In the genomic region with DNA sequence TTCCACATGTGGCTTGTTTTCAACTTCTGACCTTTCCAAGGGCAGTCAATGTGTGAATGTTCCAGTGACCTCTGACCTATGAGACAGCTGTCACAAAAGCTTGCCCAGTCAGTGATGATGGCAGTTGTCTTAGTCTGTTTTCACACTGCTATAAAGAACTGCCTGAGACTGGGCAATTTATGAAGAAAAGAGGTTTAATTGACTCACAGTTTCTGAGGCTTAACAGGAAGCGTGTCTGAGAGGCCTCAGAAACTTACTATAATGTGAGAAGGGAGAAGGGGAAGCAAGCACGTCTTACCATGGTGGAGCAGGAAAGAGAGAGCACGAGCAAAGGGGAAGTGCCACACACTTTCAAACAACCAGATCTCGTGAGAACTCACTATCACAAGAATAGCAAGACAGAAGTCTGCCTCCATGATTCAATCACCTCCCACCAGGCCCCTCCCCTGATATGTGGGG, we compare ENCODE assay signal across 11 cellular contexts.
DNase-seq lines count a peak whose midpoint lies in the region; ATAC-seq and TF ChIP-seq lines count a peak whose summit lies in the region.
"Had no signal": no experiment of that assay in that cellular context is flagged by ENCODE, and none has a peak within 500 bp of the region (broad histone marks: within the 10 kb centered on the region; RNA-seq: fewer than 3 reads in every experiment).

No MANE protein-coding gene starts in this region.

- H3K4me1 Mint-ChIP-seq in central memory CD8-positive, alpha-beta T cell, result no peaks in the 10 kb centered on the region

- no peak for TF ChIP-seq CTCF in Loucy (conservative IDR thresholded peaks at IDR 0.05; ENCODE audit: low read length)

- no peak overlapping the region for H3K27ac Mint-ChIP-seq in central memory CD8-positive, alpha-beta T cell (ENCODE audit: low read depth)

- no peaks in the 10 kb centered on the region for H4K20me1 ChIP-seq in Loucy (ENCODE audit: insufficient read depth, low read length, poor library complexity, severe bottlenecking)

- H3K9me2 ChIP-seq in Loucy (replicated peaks; ENCODE audit: low read depth, low read length), result no peaks in the 10 kb centered on the region

- no peak overlapping the region for H3K9ac ChIP-seq in Loucy (ENCODE audit: low read depth, low read length, poor library complexity, severe bottlenecking)

- peak; percentile 87 for ATAC-seq in GM18502 (IDR thresholded peaks at IDR 0.05; ENCODE audit: poor library complexity, unreplicated experiment)
- ATAC-seq in GM21576 (IDR thresholded peaks at IDR 0.05; ENCODE audit: unreplicated experiment), result peak; percentile 84
- peak; percentile 24 for ATAC-seq in central memory CD8-positive, alpha-beta T cell (replicated peaks; ENCODE audit: extremely low read depth, poor library complexity, severe bottlenecking)
- no peak for ATAC-seq in GM19324 (IDR thresholded peaks at IDR 0.05; ENCODE audit: low FRiP score, unreplicated experiment)
- no peak for ATAC-seq in HG02973 (IDR thresholded peaks at IDR 0.05; ENCODE audit: unreplicated experiment)
- ATAC-seq: left lung had no signal

- H3K4me1 ChIP-seq in Loucy (ENCODE audit: insufficient read depth, low read length, poor library complexity, severe bottlenecking), result peaks cover 20% of the 10 kb centered on the region
- H3K4me1 ChIP-seq: left lung had no signal

- H3F3A ChIP-seq in Loucy (ENCODE audit: low read depth), result no peaks in the 10 kb centered on the region

- CTCF ChIA-PET in HEK293T (lab: Yijun Ruan, JAX), result no interaction called here

- H3K4me3 Mint-ChIP-seq in central memory CD8-positive, alpha-beta T cell, result no peak overlapping the region

- H3K4me3 ChIP-seq in Loucy (ENCODE audit: low read length, poor library complexity, severe bottlenecking), result no peak overlapping the region
- H3K4me3 ChIP-seq: left lung had no signal

- peak overlapping the region; percentile 4 for H3K4me2 ChIP-seq in Loucy (ENCODE audit: low read depth, low read length, poor library complexity, severe bottlenecking)

- peaks cover 44% of the 10 kb centered on the region for H3K27me3 Mint-ChIP-seq in central memory CD8-positive, alpha-beta T cell

- H3K36me3 ChIP-seq in Loucy (ENCODE audit: insufficient read depth, low read length), result no peaks in the 10 kb centered on the region
- H3K36me3 ChIP-seq: left lung had no signal

- H3K36me3 Mint-ChIP-seq in central memory CD8-positive, alpha-beta T cell (ENCODE audit: insufficient read depth), result no peaks in the 10 kb centered on the region

- peak overlapping the region; percentile 73 for H2AFZ ChIP-seq in Loucy (ENCODE audit: low read length)

- no peaks in the 10 kb centered on the region for H3K9me3 Mint-ChIP-seq in central memory CD8-positive, alpha-beta T cell

- no peaks in the 10 kb centered on the region for H3K9me3 ChIP-seq in Loucy (ENCODE audit: insufficient read depth, low read depth, low read length)
- H3K9me3 ChIP-seq: left lung had no signal

- H3K27me3 ChIP-seq in Loucy (ENCODE audit: insufficient read depth, low read length, poor library complexity, severe bottlenecking), result no peaks in the 10 kb centered on the region
- H3K27me3 ChIP-seq: left lung had no signal

- POLR2A ChIA-PET in HEK293T (lab: Yijun Ruan, JAX), result no interaction called here

- H3K79me2 ChIP-seq in Loucy (ENCODE audit: insufficient read depth, low read length), result no peaks in the 10 kb centered on the region

- no peak for DNase-seq in central memory CD8-positive, alpha-beta T cell (ENCODE audit: low spot score in 2 of 2)
- DNase-seq in HEK293T (ENCODE audit: extremely low spot score) (no peak), DMS153 treated with DMSO at 0.1 percent for 48 hours (lab: John Stamatoyannopoulos, UW; ENCODE audit: unreplicated experiment) (no peak)
- DNase-seq: activated CD4-positive, alpha-beta T cell treated with anti-CD3 and anti-CD28 coated beads for 4 hours; left lung; stimulated activated naive CD4-positive, alpha-beta T cell had no signal

TF ChIP-seq in HEK293T, 16 proteins besides CTCF, POLR2A, EP300 and RAD21:
- no peak for TF ChIP-seq FOXK2 (IDR thresholded peaks at IDR 0.05)
- no peak for TF ChIP-seq FOXM1 (IDR thresholded peaks at IDR 0.05; ENCODE audit: borderline replicate concordance)
- TF ChIP-seq L3MBTL2 (conservative IDR thresholded peaks at IDR 0.05), result no peak
- no peak for TF ChIP-seq ARNT (IDR thresholded peaks at IDR 0.05)
- no peak for TF ChIP-seq SP1 (IDR thresholded peaks at IDR 0.05)
- no peak for TF ChIP-seq CTBP1 (IDR thresholded peaks at IDR 0.05; ENCODE audit: borderline replicate concordance)
- TF ChIP-seq ELF4 (IDR thresholded peaks at IDR 0.05), result no peak
- TF ChIP-seq TARDBP (IDR thresholded peaks at IDR 0.05), result no peak

Comparison
In these comparisons a context has a peak if more than half of its experiments do, and no peak if none do; other contexts are left out.
1. ATAC-seq: peak in GM18502 (single experiment), GM21576 (single experiment) and central memory CD8-positive, alpha-beta T cell (single experiment); none in GM19324 (single experiment) and HG02973 (single experiment).